24 cellular contexts compared by ENCODE assay signal in the genomic region with DNA sequence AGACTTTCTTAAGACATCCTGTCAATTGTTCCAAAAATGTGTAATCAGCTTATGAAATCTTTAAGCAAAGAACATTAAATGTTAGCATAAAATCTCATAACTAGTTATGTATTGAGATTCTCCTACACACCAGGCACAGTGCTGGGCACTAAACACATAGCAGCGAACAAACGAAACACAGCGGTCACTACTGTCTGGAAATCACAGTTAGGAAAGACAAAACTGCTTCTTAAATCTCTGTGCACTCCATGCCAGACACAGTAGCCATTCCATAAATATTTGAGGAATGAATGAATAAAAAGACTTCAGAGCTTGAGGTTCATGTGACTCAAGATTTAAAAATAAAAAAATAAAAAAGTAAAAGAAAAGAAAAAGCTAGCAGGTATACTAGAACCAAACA. TPM values are rescaled to one million over a fixed set of nuclear protein-coding genes. Genes with fewer than 3 reads are reported as not detected.
"Had no signal": no experiment of that assay in that cellular context is flagged by ENCODE, and none has a peak within 500 bp of the region (broad histone marks: within the 10 kb centered on the region; RNA-seq: fewer than 3 reads in every experiment).

No MANE protein-coding gene starts in this region.

- H3K36me3 Mint-ChIP-seq: activated CD4-positive, alpha-beta memory T cell treated with anti-CD3 and anti-CD28 coated beads for 36 hours; activated naive CD8-positive, alpha-beta T cell had no signal

- H3K27ac Mint-ChIP-seq: activated CD4-positive, alpha-beta memory T cell treated with anti-CD3 and anti-CD28 coated beads for 36 hours; activated CD4-positive, alpha-beta T cell treated with anti-CD3 and anti-CD28 coated beads, Interleukin-2, amount 10 ng/mL, durations not matched to agents 7 days and 5 days; activated naive CD8-positive, alpha-beta T cell had no signal

- H3K4me1 Mint-ChIP-seq: activated CD4-positive, alpha-beta T cell treated with anti-CD3 and anti-CD28 coated beads, Interleukin-2, amount 10 ng/mL, durations not matched to agents 7 days and 5 days had no signal

- H3K9me3 Mint-ChIP-seq: activated CD4-positive, alpha-beta T cell treated with anti-CD3 and anti-CD28 coated beads, Interleukin-2, amount 10 ng/mL, durations not matched to agents 7 days and 5 days; activated T-cell treated with anti-CD3 and anti-CD28 coated beads, Interleukin-2, amount 50 U/mL, for 4 hours had no signal

- H3K4me1 ChIP-seq: Peyer's patch, SJCRH30 had no signal

- H3K4me3 Mint-ChIP-seq: activated CD4-positive, alpha-beta memory T cell treated with anti-CD3 and anti-CD28 coated beads for 36 hours; activated CD4-positive, alpha-beta T cell treated with anti-CD3 and anti-CD28 coated beads, Interleukin-2, amount 10 ng/mL, durations not matched to agents 7 days and 5 days; activated naive CD8-positive, alpha-beta T cell; activated T-cell treated with anti-CD3 and anti-CD28 coated beads, Interleukin-2, amount 50 U/mL, for 4 hours had no signal

- H3K36me3 ChIP-seq: MG63, Peyer's patch had no signal

- DNase-seq: activated CD4-positive, alpha-beta memory T cell treated with anti-CD3 and anti-CD28 coated beads for 36 hours; activated CD4-positive, alpha-beta T cell treated with anti-CD3 and anti-CD28 coated beads, Interleukin-2, amount 10 ng/mL, durations not matched to agents 7 days and 5 days; activated CD4-positive, CD25-positive, alpha-beta regulatory T cell; activated CD8-positive, alpha-beta memory T cell treated with anti-CD3 and anti-CD28 coated beads for 24 hours; activated effector memory CD4-positive, alpha-beta T cell treated with anti-CD3 and anti-CD28 coated beads, Interleukin-2, amount 50 U/mL, for 16 hours; activated naive CD4-positive, alpha-beta T cell treated with Interleukin-2 at 50 U/mL for 16 hours; activated T-cell treated with anti-CD3 and anti-CD28 coated beads, Interleukin-2, amount 50 U/mL, for 4 hours; MG63; NCI-H1105; NCI-H1436; NCI-H1694 treated with DMSO at 0.1 percent for 48 hours; NCI-H2029 treated with DMSO at 0.1 percent for 48 hours; NCI-H345; NCI-H510A treated with DMSO at 0.1 percent for 48 hours; Peyer's patch; Right ventricle myocardium superior; SJCRH30; SK-N-SH; T-helper 1 cell had no signal

- H3K27me3 ChIP-seq: Peyer's patch, SJCRH30 had no signal

- H3K9me3 ChIP-seq: MG63, Peyer's patch, SJCRH30, SK-N-SH had no signal

- H3K27me3 Mint-ChIP-seq: activated CD4-positive, alpha-beta memory T cell treated with anti-CD3 and anti-CD28 coated beads for 36 hours; activated CD4-positive, alpha-beta T cell treated with anti-CD3 and anti-CD28 coated beads, Interleukin-2, amount 10 ng/mL, durations not matched to agents 7 days and 5 days had no signal

- H3K4me3 ChIP-seq: MG63, Peyer's patch, SJCRH30 had no signal

- H3K27ac ChIP-seq: Peyer's patch, RWPE1, SJCRH30, VCaP had no signal

- H3K9me2 ChIP-seq: SK-N-SH had no signal

- H3K9ac ChIP-seq: SK-N-SH had no signal

- H3K4me2 ChIP-seq: SK-N-SH had no signal

- ATAC-seq: activated T-cell treated with anti-CD3 and anti-CD28 coated beads, Interleukin-2, amount 50 U/mL, for 4 hours had no signal

RNA-seq across cellular contexts. Expression of a gene that starts 20.1 kb away (rescaled TPM):
- total RNA-seq: activated CD4-positive, alpha-beta memory T cell treated with anti-CD3 and anti-CD28 coated beads for 36 hours; activated CD4-positive, alpha-beta T cell treated with anti-CD3 and anti-CD28 coated beads, Interleukin-2, amount 10 ng/mL, durations not matched to agents 7 days and 5 days; cardiac septum; Right ventricle myocardium superior; T-helper 2 cell treated with Interferon-gamma antibody and Interleukin-4, amounts not matched to agents 100 ng/mL and 5 ng/mL, for 36 hours had no signal
- polyA plus RNA-seq: SK-N-SH had no signal
